In genomic region chr3:42159147-42159546, GRCh38 we compare ENCODE assay signal across 1 cellular context.
TF ChIP-seq lines count a peak whose summit lies in the region.

No MANE protein-coding gene starts in this region.

TF ChIP-seq in H1, 55 proteins besides CTCF, POLR2A, EP300 and RAD21:
- TF ChIP-seq POLR2AphosphoS5 (IDR thresholded peaks at IDR 0.05; ENCODE audit: low read depth, low read length) (no peak), NRF1 (IDR thresholded peaks at IDR 0.05; ENCODE audit: low read depth, low read length) (no peak), E2F6 (IDR thresholded peaks at IDR 0.05) (no peak), TAF1 (IDR thresholded peaks at IDR 0.05; ENCODE audit: low read depth, low read length) (no peak), CBX8 (IDR thresholded peaks at IDR 0.05; ENCODE audit: borderline replicate concordance, low read depth, low read length) (no peak), CBX5 (IDR thresholded peaks at IDR 0.05; ENCODE audit: low read depth, low read length) (no peak), RXRA (IDR thresholded peaks at IDR 0.05; ENCODE audit: insufficient read depth, low read depth, low read length) (no peak), NANOG (IDR thresholded peaks at IDR 0.05; ENCODE audit: insufficient read depth, low read depth, low read length, poor library complexity, severe bottlenecking) (no peak), TAF7 (optimal IDR thresholded peaks at IDR 0.05; ENCODE audit: borderline replicate concordance, low read depth, low read length) (no peak), USF2 (IDR thresholded peaks at IDR 0.05; ENCODE audit: low read length) (no peak), CEBPB (IDR thresholded peaks at IDR 0.05; ENCODE audit: low read depth, low read length) (no peak), BACH1 (IDR thresholded peaks at IDR 0.05; ENCODE audit: low read length) (no peak), ZNF274 (IDR thresholded peaks at IDR 0.05; ENCODE audit: borderline replicate concordance, extremely low read depth, low read length) (no peak), SIN3A (conservative IDR thresholded peaks at IDR 0.05 in 1 of 2, IDR thresholded peaks at IDR 0.05 in 1 of 2; ENCODE audit: low read depth in 1 of 2, low read length in 2 of 2) (no peak), TBP (IDR thresholded peaks at IDR 0.05; ENCODE audit: low read depth, low read length) (no peak), RNF2 (IDR thresholded peaks at IDR 0.05; ENCODE audit: borderline replicate concordance, low read depth, low read length, missing control alignments, poor library complexity, severe bottlenecking) (no peak), BCL11A (IDR thresholded peaks at IDR 0.05; ENCODE audit: low read depth in 2 of 2, low read length in 2 of 2) (no peak), SP4 (IDR thresholded peaks at IDR 0.05; ENCODE audit: low read length) (no peak), JUN (IDR thresholded peaks at IDR 0.05; ENCODE audit: low read depth, low read length) (no peak), TCF12 (IDR thresholded peaks at IDR 0.05; ENCODE audit: low read depth, low read length) (no peak)
